In genomic region chrX:48715876-48716502, GRCh38 we compare ENCODE assay signal across 17 cellular contexts. TPM values are rescaled to one million over a fixed set of nuclear protein-coding genes. Genes with fewer than 3 reads are reported as not detected.
DNase-seq lines count a peak whose midpoint lies in the region; ATAC-seq and TF ChIP-seq lines count a peak whose summit lies in the region.
"Had no signal": no experiment of that assay in that cellular context is flagged by ENCODE, and none has a peak within 500 bp of the region (broad histone marks: within the 10 kb centered on the region; RNA-seq: fewer than 3 reads in every experiment).

No MANE protein-coding gene starts in this region.

- no peak overlapping the region for H3K4me3 ChIP-seq in BLaER1 treated with 17β-estradiol and CSF1 and Interleukin-3, amounts not matched to agents 10 nM and 100 nM
- H3K4me3 ChIP-seq in DND-41 (ENCODE audit: low read depth in 1 of 2, low read length in 2 of 2) = no peak overlapping the region
- H3K4me3 ChIP-seq: thoracic aorta had no signal

- no peak overlapping the region for H3K27ac ChIP-seq in BLaER1 treated with 17β-estradiol and CSF1 and Interleukin-3, amounts not matched to agents 10 nM and 100 nM
- H3K27ac ChIP-seq in DND-41 (ENCODE audit: low read length) = no peak overlapping the region
- H3K27ac ChIP-seq: thoracic aorta had no signal

- H3K4me1 ChIP-seq in BLaER1 treated with 17β-estradiol and CSF1 and Interleukin-3, amounts not matched to agents 10 nM and 100 nM = peaks cover 0 to 31% (median 19%) of the 10 kb centered on the region in 10 experiments; a peak in 14 of 20 replicates
- H3K4me1 ChIP-seq in DND-41 (ENCODE audit: insufficient read depth, low read length) = peaks cover 9% of the 10 kb centered on the region; the same call in 1 of the 2 replicates

- TF ChIP-seq CTCF in DND-41 (IDR thresholded peaks at IDR 0.05; ENCODE audit: borderline replicate concordance, extremely low read depth, low read length, poor library complexity, severe bottlenecking) (no peak), glutamatergic neuron (IDR thresholded peaks at IDR 0.05; ENCODE audit: partially characterized antibody, unreplicated experiment) (no peak)

- peaks cover 0 to 7% (median 0%) of the 10 kb centered on the region in 11 experiments; a peak in 1 of 22 replicates for H4K20me1 ChIP-seq in BLaER1 treated with 17β-estradiol and CSF1 and Interleukin-3, amounts not matched to agents 10 nM and 100 nM
- no peaks in the 10 kb centered on the region for H4K20me1 ChIP-seq in DND-41 (ENCODE audit: insufficient read depth, low read length)

- no peak overlapping the region for H3K9ac ChIP-seq in BLaER1 treated with 17β-estradiol and CSF1 and Interleukin-3, amounts not matched to agents 10 nM and 100 nM
- no peak overlapping the region for H3K9ac ChIP-seq in DND-41 (ENCODE audit: low read depth, low read length)

- no peaks in the 10 kb centered on the region; the same call in 1 of the 2 replicates for H3K79me2 ChIP-seq in DND-41 (ENCODE audit: insufficient read depth, low read length)

- POLR2A ChIA-PET in activated CD4-positive, alpha-beta memory T cell treated with anti-CD3 and anti-CD28 coated beads, Interleukin-2, amount 10 ng/mL, durations not matched to agents 7 days and 5 days (lab: Charles Lee) = interaction anchor here (1.9 to 4.5 kb wide), 2 partner anchors 11 to 21 kb away, joined by 5 to 47 read pairs; no protein-coding TSS in a partner anchor

- H3K36me3 ChIP-seq in BLaER1 treated with 17β-estradiol and CSF1 and Interleukin-3, amounts not matched to agents 10 nM and 100 nM = no peaks in the 10 kb centered on the region
- no peaks in the 10 kb centered on the region for H3K36me3 ChIP-seq in DND-41 (ENCODE audit: insufficient read depth, low read length)
- H3K36me3 ChIP-seq: thoracic aorta had no signal

- peaks cover 62% of the 10 kb centered on the region for H3K36me3 Mint-ChIP-seq in activated CD4-positive, alpha-beta memory T cell treated with anti-CD3 and anti-CD28 coated beads, Interleukin-2, amount 10 ng/mL, durations not matched to agents 7 days and 5 days (ENCODE audit: low read depth)
- H3K36me3 Mint-ChIP-seq in glutamatergic neuron (ENCODE audit: unreplicated experiment) = no peaks in the 10 kb centered on the region
- H3K36me3 Mint-ChIP-seq in stimulated activated memory B cell treated with anti-CD40 and anti-IgM and Interleukin-4, amounts not matched to agents 10 μg/mL and 1 μg/mL and 100 μg/mL, for 72 hours = no peaks in the 10 kb centered on the region

- no peaks in the 10 kb centered on the region for H3K27me3 Mint-ChIP-seq in activated CD4-positive, alpha-beta memory T cell treated with anti-CD3 and anti-CD28 coated beads, Interleukin-2, amount 10 ng/mL, durations not matched to agents 7 days and 5 days
- peaks cover 22% of the 10 kb centered on the region for H3K27me3 Mint-ChIP-seq in glutamatergic neuron (ENCODE audit: unreplicated experiment)
- no peaks in the 10 kb centered on the region for H3K27me3 Mint-ChIP-seq in stimulated activated memory B cell treated with anti-CD40 and anti-IgM and Interleukin-4, amounts not matched to agents 10 μg/mL and 1 μg/mL and 100 μg/mL, for 72 hours

- H3K4me2 ChIP-seq in BLaER1 treated with 17β-estradiol and CSF1 and Interleukin-3, amounts not matched to agents 10 nM and 100 nM = peak overlapping the region in 6 of 11 experiments; percentile 15 to 41 (median 31); a peak in 8 of 22 replicates
- no peak overlapping the region for H3K4me2 ChIP-seq in DND-41 (ENCODE audit: insufficient read depth, low read length)

- peaks cover 38% of the 10 kb centered on the region for H3K9me3 Mint-ChIP-seq in activated CD4-positive, alpha-beta memory T cell treated with anti-CD3 and anti-CD28 coated beads, Interleukin-2, amount 10 ng/mL, durations not matched to agents 7 days and 5 days
- H3K9me3 Mint-ChIP-seq in glutamatergic neuron (ENCODE audit: unreplicated experiment) = peaks cover 17% of the 10 kb centered on the region
- H3K9me3 Mint-ChIP-seq in stimulated activated memory B cell treated with anti-CD40 and anti-IgM and Interleukin-4, amounts not matched to agents 10 μg/mL and 1 μg/mL and 100 μg/mL, for 72 hours = no peaks in the 10 kb centered on the region
- H3K9me3 Mint-ChIP-seq: HFFc6 had no signal

- ATAC-seq in DND-41 (ENCODE audit: insufficient read depth, low read depth) = peak; percentile 53; the same call in 1 of the 3 replicates
- ATAC-seq in stimulated activated memory B cell treated with anti-CD40 and anti-IgM and Interleukin-4, amounts not matched to agents 10 μg/mL and 1 μg/mL and 100 μg/mL, for 72 hours = no peak
- ATAC-seq: SK-N-SH treated with all-trans-retinoic acid at 6 μM for 48 hours had no signal

- DNase-seq in DND-41 (no peak), glutamatergic neuron (no peak), mesenteric fat pad (ENCODE audit: low spot score) (no peak), COLO668 (lab: John Stamatoyannopoulos, UW; ENCODE audit: unreplicated experiment) (no peak)
- no peak for DNase-seq in activated CD4-positive, alpha-beta memory T cell treated with anti-CD3 and anti-CD28 coated beads, Interleukin-2, amount 10 ng/mL, durations not matched to agents 7 days and 5 days
- DNase-seq: AML-193, amniotic stem cell, HFFc6, left cardiac atrium, NCI-H2171 had no signal

- no peak overlapping the region for H2AFZ ChIP-seq in DND-41 (ENCODE audit: low read depth, low read length)

- H3K9me3 ChIP-seq in BLaER1 treated with 17β-estradiol and CSF1 and Interleukin-3, amounts not matched to agents 10 nM and 100 nM (replicated peaks in 1 of 11) = peaks cover 0 to 16% (median 0%) of the 10 kb centered on the region in 11 experiments; a peak in 3 of 22 replicates
- no peaks in the 10 kb centered on the region for H3K9me3 ChIP-seq in DND-41 (ENCODE audit: insufficient read depth, low read length, severe bottlenecking)
- H3K9me3 ChIP-seq: thoracic aorta had no signal

- peaks cover 44 to 99% (median 96%) of the 10 kb centered on the region in 11 experiments for H3K27me3 ChIP-seq in BLaER1 treated with 17β-estradiol and CSF1 and Interleukin-3, amounts not matched to agents 10 nM and 100 nM
- H3K27me3 ChIP-seq in DND-41 (ENCODE audit: insufficient read depth, low read length, poor library complexity) = no peaks in the 10 kb centered on the region

- CTCF ChIA-PET in activated CD4-positive, alpha-beta memory T cell treated with anti-CD3 and anti-CD28 coated beads, Interleukin-2, amount 10 ng/mL, durations not matched to agents 7 days and 5 days (lab: Charles Lee) = no interaction called here

- H3K27ac Mint-ChIP-seq in activated CD4-positive, alpha-beta memory T cell treated with anti-CD3 and anti-CD28 coated beads, Interleukin-2, amount 10 ng/mL, durations not matched to agents 7 days and 5 days = peak overlapping the region; percentile 98
- H3K27ac Mint-ChIP-seq in glutamatergic neuron (ENCODE audit: unreplicated experiment) = peak overlapping the region; percentile 96
- H3K27ac Mint-ChIP-seq in stimulated activated memory B cell treated with anti-CD40 and anti-IgM and Interleukin-4, amounts not matched to agents 10 μg/mL and 1 μg/mL and 100 μg/mL, for 72 hours = no peak overlapping the region
- H3K27ac Mint-ChIP-seq: HFFc6 had no signal

- H3K4me1 Mint-ChIP-seq in activated CD4-positive, alpha-beta memory T cell treated with anti-CD3 and anti-CD28 coated beads, Interleukin-2, amount 10 ng/mL, durations not matched to agents 7 days and 5 days = peaks cover 67% of the 10 kb centered on the region
- H3K4me1 Mint-ChIP-seq in glutamatergic neuron (ENCODE audit: low read depth, unreplicated experiment) = peaks cover 27% of the 10 kb centered on the region
- H3K4me1 Mint-ChIP-seq in stimulated activated memory B cell treated with anti-CD40 and anti-IgM and Interleukin-4, amounts not matched to agents 10 μg/mL and 1 μg/mL and 100 μg/mL, for 72 hours = no peaks in the 10 kb centered on the region

- no peak overlapping the region for H3K4me3 Mint-ChIP-seq in activated CD4-positive, alpha-beta memory T cell treated with anti-CD3 and anti-CD28 coated beads, Interleukin-2, amount 10 ng/mL, durations not matched to agents 7 days and 5 days
- peak overlapping the region; percentile 75 for H3K4me3 Mint-ChIP-seq in glutamatergic neuron (ENCODE audit: unreplicated experiment)
- no peak overlapping the region for H3K4me3 Mint-ChIP-seq in stimulated activated memory B cell treated with anti-CD40 and anti-IgM and Interleukin-4, amounts not matched to agents 10 μg/mL and 1 μg/mL and 100 μg/mL, for 72 hours
- H3K4me3 Mint-ChIP-seq: HFFc6 had no signal

RNA-seq across cellular contexts. Expression of gene SUV39H1, which starts 19.5 kb away (rescaled TPM):
- 10 to 100 TPM; 30.3 to 33.2 TPM for total RNA-seq in activated CD4-positive, alpha-beta memory T cell treated with anti-CD3 and anti-CD28 coated beads, Interleukin-2, amount 10 ng/mL, durations not matched to agents 7 days and 5 days
- 4.7 TPM for total RNA-seq in glutamatergic neuron (ENCODE audit: unreplicated experiment)
- total RNA-seq in mesenteric fat pad = 5.1 TPM

RNA-seq across cellular contexts. Expression of gene WAS, which starts 32.4 kb away (rescaled TPM):
- total RNA-seq in activated CD4-positive, alpha-beta memory T cell treated with anti-CD3 and anti-CD28 coated beads, Interleukin-2, amount 10 ng/mL, durations not matched to agents 7 days and 5 days = 100 to 1,000 TPM; 156 to 157 TPM
- total RNA-seq in glutamatergic neuron (ENCODE audit: unreplicated experiment) (2.6 TPM), mesenteric fat pad (22.0 TPM)

RNA-seq across cellular contexts. Expression of gene GLOD5, which starts 45.6 kb away (rescaled TPM):
- not detected for total RNA-seq in activated CD4-positive, alpha-beta memory T cell treated with anti-CD3 and anti-CD28 coated beads, Interleukin-2, amount 10 ng/mL, durations not matched to agents 7 days and 5 days
- not detected for total RNA-seq in glutamatergic neuron (ENCODE audit: unreplicated experiment)
- not detected for total RNA-seq in mesenteric fat pad
- total RNA-seq: cerebellum, HFFc6, left cardiac atrium, omental fat pad, sciatic nerve, thoracic aorta had no signal
